Comparison of ENCODE assay signal across 28 cellular contexts in the genomic region with DNA sequence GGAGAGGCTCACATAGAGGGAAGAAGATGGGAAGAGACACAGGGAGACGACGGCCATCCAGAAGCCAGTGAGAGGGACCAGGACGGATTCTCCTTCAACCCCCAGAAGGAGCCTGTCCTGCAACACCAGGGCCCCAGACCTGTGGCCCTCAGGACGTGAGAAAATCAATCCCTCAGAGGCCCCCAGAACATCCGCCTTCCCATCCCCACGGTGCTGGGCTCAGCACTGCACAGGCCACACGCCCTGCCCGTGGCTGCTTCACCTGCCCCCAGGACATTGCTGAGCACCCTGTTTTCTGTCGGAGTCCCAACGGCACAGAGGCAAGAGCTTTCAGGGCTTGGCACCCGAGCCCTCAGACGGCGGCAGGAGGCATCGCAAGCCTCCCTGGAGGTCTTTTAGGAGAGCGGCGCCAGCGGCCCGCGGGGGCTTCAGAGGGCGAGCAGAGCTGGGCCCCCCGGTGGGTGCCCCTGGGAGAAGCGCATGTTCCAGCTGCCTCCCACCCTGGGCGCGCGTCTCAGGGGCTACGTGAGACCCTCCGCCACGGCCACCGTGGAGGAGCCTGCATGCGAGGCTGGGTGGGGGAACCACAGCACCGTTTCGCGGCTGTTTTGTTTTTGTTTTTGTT. TPM values are rescaled to one million over a fixed set of nuclear protein-coding genes. Genes with fewer than 3 reads are reported as not detected.
DNase-seq lines count a peak whose midpoint lies in the region; ATAC-seq, FAIRE-seq and TF ChIP-seq lines count a peak whose summit lies in the region.
"Had no signal": no experiment of that assay in that cellular context is flagged by ENCODE, and none has a peak within 500 bp of the region (broad histone marks: within the 10 kb centered on the region; RNA-seq: fewer than 3 reads in every experiment).

No MANE protein-coding gene starts in this region.

- TF ChIP-seq CTCF in heart right ventricle (IDR thresholded peaks at IDR 0.05) (no peak), astrocyte (IDR thresholded peaks at IDR 0.05; ENCODE audit: insufficient read depth, low read depth, low read length) (no peak), mesothelial cell of epicardium (IDR thresholded peaks at IDR 0.05; ENCODE audit: unreplicated experiment) (no peak)

- H3K4me1 Mint-ChIP-seq in astrocyte (ENCODE audit: low read depth, unreplicated experiment) (peaks cover 11% of the 10 kb centered on the region), mesothelial cell of epicardium (peaks cover 36% of the 10 kb centered on the region)
- H3K4me1 Mint-ChIP-seq: activated B cell treated with CpG ODN at 0.5 μM for 24 hours had no signal

- H3K9ac ChIP-seq in astrocyte (ENCODE audit: low read length) = no peak overlapping the region
- H3K9ac ChIP-seq: BLaER1 treated with 17β-estradiol and CSF1 and Interleukin-3, amounts not matched to agents 10 nM and 100 nM had no signal

- WGBS in right cardiac atrium = 91% methylated on average over 33 of the region's 33 CpGs
- WGBS in heart right ventricle, 2 donors = 90 to 94% methylated on average over 33 of the region's 33 CpGs
- 92% methylated on average over 33 of the region's 33 CpGs for WGBS in aorta, 2 donors

- H3K9me3 ChIP-seq in right cardiac atrium (ENCODE audit: control insufficient read depth, low read length) (no peaks in the 10 kb centered on the region), heart right ventricle (peaks cover 0 to 17% (median 3%) of the 10 kb centered on the region in 11 donors), astrocyte (ENCODE audit: insufficient read depth, low read depth, low read length) (peaks cover 3% of the 10 kb centered on the region), aorta (ENCODE audit: control insufficient read depth, low read length) (no peaks in the 10 kb centered on the region)
- H3K9me3 ChIP-seq: lower lobe of right lung had no signal

- intact Hi-C loops in right cardiac atrium (cut with DNase I) = no loop called here
- intact Hi-C loops in heart right ventricle (cut with DNase I) = no loop called here
- intact Hi-C loops in aorta (cut with DNase I) = no loop called here

- no peak overlapping the region for H3K4me3 ChIP-seq in right cardiac atrium (ENCODE audit: low read length)
- no peak overlapping the region for H3K4me3 ChIP-seq in heart right ventricle
- no peak overlapping the region for H3K4me3 ChIP-seq in astrocyte (ENCODE audit: insufficient read depth, low read depth, low read length)
- no peak overlapping the region for H3K4me3 ChIP-seq in aorta (ENCODE audit: low read length in 2 of 2)
- H3K4me3 ChIP-seq: BLaER1 treated with 17β-estradiol and CSF1 and Interleukin-3, amounts not matched to agents 10 nM and 100 nM; lower lobe of right lung; stomach; tibial nerve had no signal

- H3K4me3 Mint-ChIP-seq in astrocyte (ENCODE audit: unreplicated experiment) (peak overlapping the region; percentile 14), mesothelial cell of epicardium (no peak overlapping the region)
- H3K4me3 Mint-ChIP-seq: activated B cell treated with CpG ODN at 0.5 μM for 24 hours; dendritic cell treated with granulocyte-macrophage colony-stimulating factor and Interleukin-4, amounts not matched to agents 40 ng/mL and 50 ng/mL, for 4 days; neural crest cell had no signal

- H4K20me1 ChIP-seq in astrocyte (ENCODE audit: insufficient read depth, low read length) = no peaks in the 10 kb centered on the region

- H3K27me3 Mint-ChIP-seq in astrocyte (ENCODE audit: low read depth, unreplicated experiment) (peaks cover 7% of the 10 kb centered on the region), mesothelial cell of epicardium (ENCODE audit: low read depth) (no peaks in the 10 kb centered on the region)

- no peak overlapping the region for H3K27ac Mint-ChIP-seq in astrocyte (ENCODE audit: unreplicated experiment)
- H3K27ac Mint-ChIP-seq in mesothelial cell of epicardium = peak overlapping the region; percentile 69
- H3K27ac Mint-ChIP-seq: activated B cell treated with CpG ODN at 0.5 μM for 24 hours; activated naive CD4-positive, alpha-beta T cell treated with anti-CD3 and anti-CD28 coated beads, Interleukin-2, amount 50 U/mL, for 72 hours; dendritic cell treated with granulocyte-macrophage colony-stimulating factor and Interleukin-4, amounts not matched to agents 40 ng/mL and 50 ng/mL, for 4 days had no signal

- H3K27ac ChIP-seq in right cardiac atrium (ENCODE audit: low read length) = no peak overlapping the region
- no peak overlapping the region for H3K27ac ChIP-seq in heart right ventricle
- H3K27ac ChIP-seq in astrocyte (ENCODE audit: low read depth, low read length) = no peak overlapping the region
- no peak overlapping the region for H3K27ac ChIP-seq in aorta (ENCODE audit: low read depth in 1 of 2, low read length in 2 of 2)
- H3K27ac ChIP-seq: BLaER1 treated with 17β-estradiol and CSF1 and Interleukin-3, amounts not matched to agents 10 nM and 100 nM; lower lobe of right lung; stomach; tibial nerve had no signal

- H2AFZ ChIP-seq in astrocyte (ENCODE audit: low read depth, low read length) = no peak overlapping the region

- DNase-seq in right cardiac atrium (peak in 2 of 3 donors; percentile 28 to 49), heart right ventricle (no peak), astrocyte (ENCODE audit: low read depth) (no peak), mesothelial cell of epicardium (ENCODE audit: low spot score in 2 of 2, unreplicated experiment in 2 of 2) (no peak), aorta (peak; percentile 27 to 69), GM19238 (ENCODE audit: insufficient read length, low spot score) (no peak), KBM-7 (no peak)
- DNase-seq: activated B cell treated with CpG ODN at 0.5 μM for 24 hours; activated CD4-positive, alpha-beta T cell treated with anti-CD3 and anti-CD28 coated beads, Interleukin-2, amount 50 U/mL, for 4 hours; central memory CD4-positive, alpha-beta T cell; DMS79 treated with DMSO at 0.1 percent for 48 hours; GF-D8; hypothalamus; lower lobe of right lung; NCI-H1694 treated with DMSO at 0.1 percent for 48 hours; NCI-H524; NK-92 treated with Interleukin-12 subunit alpha and Interleukin-12 subunit beta, amount 100 ng/mL, for 24 hours; SHP77 treated with DMSO at 0.1 percent for 48 hours; SW 1271; T-helper 9 cell had no signal

- no peaks in the 10 kb centered on the region for H3K79me2 ChIP-seq in astrocyte (ENCODE audit: insufficient read depth, low read length)

- no peaks in the 10 kb centered on the region for H3K36me3 ChIP-seq in heart right ventricle
- no peaks in the 10 kb centered on the region for H3K36me3 ChIP-seq in astrocyte (ENCODE audit: insufficient read depth, low read length)
- H3K36me3 ChIP-seq in aorta (ENCODE audit: control insufficient read depth in 1 of 2, insufficient read depth in 2 of 2, low read length in 1 of 2) = no peaks in the 10 kb centered on the region
- H3K36me3 ChIP-seq: BLaER1 treated with 17β-estradiol and CSF1 and Interleukin-3, amounts not matched to agents 10 nM and 100 nM; lower lobe of right lung; stomach had no signal

- no peaks in the 10 kb centered on the region for H3K9me3 Mint-ChIP-seq in astrocyte (ENCODE audit: unreplicated experiment)
- H3K9me3 Mint-ChIP-seq in mesothelial cell of epicardium = no peaks in the 10 kb centered on the region
- H3K9me3 Mint-ChIP-seq: activated naive CD4-positive, alpha-beta T cell treated with anti-CD3 and anti-CD28 coated beads, Interleukin-2, amount 50 U/mL, for 72 hours had no signal

- in situ Hi-C loops in KBM-7 (cut with MboI; ENCODE audit: low pct_unique_long_range_greater_than_20kb, low sequenced_read_pairs) = no loop called here

- H3K4me1 ChIP-seq in right cardiac atrium (ENCODE audit: control insufficient read depth, insufficient read depth, low read length) (no peaks in the 10 kb centered on the region), heart right ventricle (peaks cover 0 to 15% (median 5%) of the 10 kb centered on the region in 9 donors), astrocyte (ENCODE audit: insufficient read depth, low read length) (peaks cover 9% of the 10 kb centered on the region), aorta (ENCODE audit: control insufficient read depth in 1 of 2, insufficient read depth in 2 of 2, low read length in 2 of 2) (no peaks in the 10 kb centered on the region)

- H3K27me3 ChIP-seq in right cardiac atrium (ENCODE audit: control insufficient read depth, insufficient read depth) (no peaks in the 10 kb centered on the region), heart right ventricle (peaks cover 0 to 21% (median 14%) of the 10 kb centered on the region in 7 donors), astrocyte (ENCODE audit: insufficient read depth, low read length) (peaks cover 9% of the 10 kb centered on the region), aorta (ENCODE audit: control insufficient read depth in 1 of 2, insufficient read depth in 2 of 2, low read length in 1 of 2) (no peaks in the 10 kb centered on the region)

- H3K4me2 ChIP-seq in astrocyte (ENCODE audit: low read length) = no peak overlapping the region
- H3K4me2 ChIP-seq: BLaER1 treated with 17β-estradiol and CSF1 and Interleukin-3, amounts not matched to agents 10 nM and 100 nM had no signal

- H3K36me3 Mint-ChIP-seq in astrocyte (ENCODE audit: low read depth, unreplicated experiment) (no peaks in the 10 kb centered on the region), mesothelial cell of epicardium (no peaks in the 10 kb centered on the region)
- H3K36me3 Mint-ChIP-seq: activated naive CD4-positive, alpha-beta T cell treated with anti-CD3 and anti-CD28 coated beads, Interleukin-2, amount 50 U/mL, for 72 hours had no signal

- no peak for FAIRE-seq in astrocyte (lab: Jason Lieb, UNC)
- FAIRE-seq: frontal cortex, H54 had no signal

- ATAC-seq in right cardiac atrium (no peak), heart right ventricle (no peak), aorta (ENCODE audit: low FRiP score) (no peak)
- ATAC-seq: activated naive CD4-positive, alpha-beta T cell treated with anti-CD3 and anti-CD28 coated beads, Interleukin-2, amount 50 U/mL, for 72 hours; lower lobe of right lung had no signal

RNA-seq across cellular contexts. Expression of a gene that starts 42.8 kb away (rescaled TPM):
- total RNA-seq in right cardiac atrium (10 to 100 TPM; 32.2 to 44.3 (median 38.4) TPM), heart right ventricle (10 to 100 TPM; 16.7 to 38.5 (median 27.9) TPM), astrocyte (47.1 and 52.9 TPM in 2 replicates), mesothelial cell of epicardium (74.0 to 78.8 TPM (median 75.3 TPM) in 3 replicates), aorta (100 to 1,000 TPM; 114 to 174 TPM)
- polyA plus RNA-seq in right cardiac atrium (18.3 TPM), heart right ventricle (10 to 100 TPM; 14.3 to 18.3 TPM), aorta (10 to 100 TPM; 28.9 to 61.1 TPM)

Comparison
In these comparisons a context has a peak if more than half of its experiments do, and no peak if none do; other contexts are left out.
1. DNase-seq: peak in right cardiac atrium (2 of 3) and aorta (2 of 2); none in heart right ventricle (0 of 2), astrocyte (single experiment), mesothelial cell of epicardium (0 of 2), GM19238 (single experiment) and KBM-7 (single experiment).